Comparison of ENCODE assay signal across 14 cellular contexts in the genomic region with DNA sequence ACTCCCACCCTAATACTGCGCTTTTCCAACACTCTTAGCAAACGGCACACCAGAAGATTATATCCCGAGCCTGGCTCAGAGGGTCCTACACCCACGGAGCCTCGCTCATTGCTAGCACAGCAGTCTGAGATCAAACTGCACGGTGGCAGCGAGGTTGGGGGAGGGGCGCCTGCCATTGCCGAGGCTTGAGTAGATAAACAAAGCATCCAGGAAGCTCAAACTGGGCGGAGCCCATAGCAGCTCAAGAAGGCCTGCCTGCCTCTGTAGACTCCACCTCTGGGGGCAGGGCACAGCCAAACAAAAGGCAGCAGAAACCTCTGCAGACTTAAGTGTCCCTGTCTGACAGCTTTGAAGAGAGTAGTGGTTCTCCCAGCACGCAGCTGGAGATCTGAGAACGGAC. TPM values are rescaled to one million over a fixed set of nuclear protein-coding genes. Genes with fewer than 3 reads are reported as not detected.
DNase-seq lines count a peak whose midpoint lies in the region; ATAC-seq, FAIRE-seq and TF ChIP-seq lines count a peak whose summit lies in the region.
"Not testable (repeated sequence)": the region's sequence is repeated elsewhere in the genome, so short reads cannot be mapped to it uniquely, and the experiment has no call there.
"Had no signal": no experiment of that assay in that cellular context is flagged by ENCODE, and none has a peak within 500 bp of the region (broad histone marks: within the 10 kb centered on the region; RNA-seq: fewer than 3 reads in every experiment).

No MANE protein-coding gene starts in this region.

- peak overlapping the region; percentile 51 for H3K4me2 ChIP-seq in A549

- H3K27ac ChIP-seq in A549, result 0 out of 6 replicates have a peak overlapping the region, but pooled peaks of 1 of the 2 experiments have one; percentile 55

- not testable (repeated sequence) for TF ChIP-seq POLR2A in A549 (IDR thresholded peaks at IDR 0.05; ENCODE audit: low read length)

- POLR2A ChIA-PET in A549 (lab: Yijun Ruan, JAX), result not testable (repeated sequence)

- not testable (repeated sequence) for H3K4me1 ChIP-seq in A549

- not testable (repeated sequence) for H3K9me3 ChIP-seq in A549

- in situ Hi-C loops in KBM-7 (cut with MboI; ENCODE audit: low pct_unique_long_range_greater_than_20kb, low sequenced_read_pairs), result not testable (repeated sequence)

- TF ChIP-seq EP300 in A549 (IDR thresholded peaks at IDR 0.05), result not testable (repeated sequence)

- FAIRE-seq in A549 (lab: Jason Lieb, UNC), result not testable (repeated sequence)

- WGBS in A549 (ENCODE audit: missing lambda C conversion rate), result 8% methylated on average over 6 of the region's 12 CpGs

- CTCF ChIA-PET in A549 (lab: Yijun Ruan, JAX), result interaction anchor here (1.7 kb wide), 1 partner anchor 8 kb away, joined by 5 read pairs; no protein-coding TSS in a partner anchor

- H3K4me3 ChIP-seq in A549, result peak overlapping the region; percentile 34; the same call in 2 of the 3 replicates

- DNase-seq in A549 (ENCODE audit: low read depth in 1 of 2, low spot score in 1 of 2) (peak in 1 of 2 experiments; percentile 42), Daoy (ENCODE audit: low read depth) (peak; percentile 8), KBM-7 (peak; percentile 8), NCI-H2029 (lab: John Stamatoyannopoulos, UW) (peak; percentile 56), NCI-H69 (lab: John Stamatoyannopoulos, UW) (peak; percentile 47), OCI-M1 (lab: John Stamatoyannopoulos, UW) (peak; percentile 74), SK-N-DZ (ENCODE audit: low spot score) (peak; percentile 0), dedifferentiated amniotic fluid mesenchymal stem cell (ENCODE audit: extremely low spot score) (peak; percentile 6)

- ATAC-seq in A549, result not testable (repeated sequence)

- TF ChIP-seq CTCF in A549 (IDR thresholded peaks at IDR 0.05), result not testable (repeated sequence)

- not testable (repeated sequence) for TF ChIP-seq RAD21 in A549 (conservative IDR thresholded peaks at IDR 0.05 in 1 of 2, IDR thresholded peaks at IDR 0.05 in 1 of 2)

RNA-seq across cellular contexts. Expression of gene EQTN, which starts 57.3 kb away (rescaled TPM):
- not detected in 2 replicates for polyA plus RNA-seq in A549 (2011; rRNA removed)
- polyA plus RNA-seq in A549 (2012; cell fraction: cytosol; rRNA removed), result not detected in 2 replicates
- not detected in 2 replicates for polyA plus RNA-seq in A549 (2012; cell fraction: nucleus; rRNA removed)
- 0.11 TPM in 1 of 3 replicates, not detected in the others for polyA plus RNA-seq in A549 (2017; fragmentation: RNase III; extraction: RNeasy Plus Mini Kit Qiagen cat#74134 plus additional on column Dnase treatment)
- polyA minus RNA-seq in A549 (2011; rRNA and poly(A)+ RNA removed), result not detected in 2 replicates
- not detected in 2 replicates for total RNA-seq in Daoy (2014; rRNA removed; shearing (Covaris generic))
- polyA plus RNA-seq in SK-N-DZ (2014; cell fraction: cytosol; rRNA removed), result not detected in 2 replicates
- not detected in 2 replicates for polyA plus RNA-seq in SK-N-DZ (2014; cell fraction: nucleus; rRNA removed)
- total RNA-seq: A172; B cell; CD4-positive, alpha-beta memory T cell; G401; GM12878; H4 had no signal
- polyA plus RNA-seq: CD4-positive, alpha-beta memory T cell; GM12878 had no signal
